In the genomic region with DNA sequence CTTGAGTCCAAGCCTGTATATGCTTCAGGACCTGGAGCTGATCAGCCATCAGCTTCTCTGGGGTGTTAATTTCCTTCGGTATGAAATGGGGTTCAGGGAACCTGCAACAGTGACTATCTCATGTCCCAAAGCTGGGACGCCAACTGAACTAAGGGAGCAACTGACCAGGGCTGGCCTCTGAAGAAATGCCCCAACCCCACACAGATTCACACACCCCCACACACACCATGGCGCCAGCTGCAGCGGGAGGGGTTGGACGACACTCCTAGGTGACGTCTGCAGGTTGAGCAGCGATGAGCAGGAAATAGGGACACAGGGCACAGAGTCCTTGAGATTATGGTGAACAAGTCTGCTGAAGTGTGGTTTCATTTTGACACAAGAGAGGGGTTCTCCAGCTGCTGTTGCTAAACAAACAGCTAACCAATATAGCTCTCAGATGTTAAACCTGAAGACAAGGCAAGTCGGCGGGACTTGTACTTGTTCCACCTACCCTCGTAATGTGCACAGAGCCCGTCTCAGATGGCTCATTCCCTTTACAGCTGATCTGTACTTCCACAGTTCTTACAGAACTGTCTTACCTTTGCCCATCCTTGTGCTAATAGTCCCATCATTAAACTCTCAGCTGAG, we compare ENCODE assay signal across 9 cellular contexts. TPM values are rescaled to one million over a fixed set of nuclear protein-coding genes. Genes with fewer than 3 reads are reported as not detected.
DNase-seq lines count a peak whose midpoint lies in the region; ATAC-seq and TF ChIP-seq lines count a peak whose summit lies in the region.
"Had no signal": no experiment of that assay in that cellular context is flagged by ENCODE, and none has a peak within 500 bp of the region (broad histone marks: within the 10 kb centered on the region; RNA-seq: fewer than 3 reads in every experiment).

No MANE protein-coding gene starts in this region.

- H3K4me1 ChIP-seq in A673 (ENCODE audit: insufficient read depth, low read length, poor library complexity, severe bottlenecking) = no peaks in the 10 kb centered on the region

- H3K4me3 ChIP-seq in GM06990 (replicated peaks; ENCODE audit: low read depth, low read length) (peak overlapping the region; percentile 48), A673 (ENCODE audit: low read depth, low read length, poor library complexity, severe bottlenecking) (no peak overlapping the region)

- H3K27me3 ChIP-seq in GM06990 (replicated peaks; ENCODE audit: control insufficient read depth, insufficient read depth, low read length) = no peaks in the 10 kb centered on the region
- no peaks in the 10 kb centered on the region for H3K27me3 ChIP-seq in A673 (replicated peaks; ENCODE audit: insufficient read depth, low read depth, low read length, poor library complexity)

- BruUV-seq in A673 (replicated peaks; lab: Mats Ljungman, UMichigan) = no TSS peak

- H3K27ac ChIP-seq in A673 (ENCODE audit: low read depth, low read length, poor library complexity, severe bottlenecking) = no peak overlapping the region

- no peaks in the 10 kb centered on the region for H3K9me3 ChIP-seq in A673 (ENCODE audit: low read depth, low read length, poor library complexity, severe bottlenecking)

- no peaks in the 10 kb centered on the region for H3K36me3 ChIP-seq in GM06990 (ENCODE audit: control insufficient read depth, insufficient read depth, low read length)
- H3K36me3 ChIP-seq in A673 (ENCODE audit: insufficient read depth, low read length, poor library complexity, severe bottlenecking) = no peaks in the 10 kb centered on the region

- CTCF ChIA-PET in A673 (lab: Charles Lee) = no interaction called here

- POLR2A ChIA-PET in A673 (lab: Charles Lee; ENCODE audit: low non-redundant PET) = interaction anchor here (0.6 to 0.8 kb wide), 2 partner anchors 18 to 72 kb away, joined by 4 read pairs; no protein-coding TSS in a partner anchor

- peak; percentile 96 for ATAC-seq in GM19467 (IDR thresholded peaks at IDR 0.05; ENCODE audit: unreplicated experiment)
- ATAC-seq in HG03469 (IDR thresholded peaks at IDR 0.05; ENCODE audit: unreplicated experiment) = peak; percentile 88

- DNase-seq in GM06990 (ENCODE audit: extremely low read depth, insufficient read length) = peak; percentile 82
- DNase-seq in activated effector memory CD4-positive, alpha-beta T cell treated with Interleukin-2 at 50 U/mL for 16 hours = peak; percentile 15
- DNase-seq in middle frontal gyrus (ENCODE audit: extremely low spot score, low spot score) = no peak
- no peak for DNase-seq in SIG-M5 treated with dmso at 0.1 percent for 504 hours (lab: John Stamatoyannopoulos, UW; ENCODE audit: unreplicated experiment)
- DNase-seq in A673 (ENCODE audit: low spot score) = no peak
- DNase-seq in C1 segment of cervical spinal cord (lab: John Stamatoyannopoulos, UW) = no peak

- intact Hi-C loops in A673 (cut with micrococcal nuclease; ENCODE audit: unreplicated experiment) = no loop called here

- TF ChIP-seq CTCF in GM06990 (IDR thresholded peaks at IDR 0.05; ENCODE audit: insufficient read depth, low read length, poor library complexity, severe bottlenecking) (no peak), A673 (conservative IDR thresholded peaks at IDR 0.05; ENCODE audit: low read depth, low read length) (no peak)

RNA-seq across cellular contexts. Expression of gene ADTRP, which starts 7.5 kb away (rescaled TPM):
- total RNA-seq in A673 (2021) = not detected in 2 replicates
- total RNA-seq: neural crest cell had no signal

Comparison
In these comparisons a context has a peak if more than half of its experiments do, and no peak if none do; other contexts are left out.
1. DNase-seq: peak in GM06990 (single experiment) and activated effector memory CD4-positive, alpha-beta T cell treated with Interleukin-2 at 50 U/mL for 16 hours (single experiment); none in middle frontal gyrus (single experiment), SIG-M5 treated with dmso at 0.1 percent for 504 hours (single experiment), A673 (single experiment) and C1 segment of cervical spinal cord (0 of 14).